1 cellular context compared by ENCODE assay signal in the genomic region with DNA sequence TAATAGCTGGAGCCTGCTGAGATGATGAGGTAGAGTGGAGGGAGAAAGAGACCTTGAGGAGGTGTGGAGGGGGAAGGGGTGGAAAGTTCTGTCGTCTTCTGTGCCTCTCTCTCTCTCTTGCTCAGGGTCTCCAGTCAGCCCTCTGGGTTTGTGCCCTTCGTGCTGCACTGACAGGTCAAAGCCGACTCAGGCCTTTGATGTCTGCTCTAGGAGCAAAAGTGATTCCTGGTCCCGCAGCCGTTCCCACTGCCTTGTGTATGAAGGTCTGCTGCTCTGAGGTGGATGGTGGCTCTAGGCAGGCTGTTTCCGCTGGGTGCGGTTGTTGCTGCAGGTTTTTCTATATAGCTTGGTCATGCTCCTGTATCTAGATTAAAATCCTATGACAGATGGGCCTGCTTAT.
TF ChIP-seq lines count a peak whose summit lies in the region.

No MANE protein-coding gene starts in this region.

TF ChIP-seq in HepG2, 621 proteins besides CTCF, POLR2A, EP300 and RAD21 (continued from another document):
- TF ChIP-seq, protein P1, sequence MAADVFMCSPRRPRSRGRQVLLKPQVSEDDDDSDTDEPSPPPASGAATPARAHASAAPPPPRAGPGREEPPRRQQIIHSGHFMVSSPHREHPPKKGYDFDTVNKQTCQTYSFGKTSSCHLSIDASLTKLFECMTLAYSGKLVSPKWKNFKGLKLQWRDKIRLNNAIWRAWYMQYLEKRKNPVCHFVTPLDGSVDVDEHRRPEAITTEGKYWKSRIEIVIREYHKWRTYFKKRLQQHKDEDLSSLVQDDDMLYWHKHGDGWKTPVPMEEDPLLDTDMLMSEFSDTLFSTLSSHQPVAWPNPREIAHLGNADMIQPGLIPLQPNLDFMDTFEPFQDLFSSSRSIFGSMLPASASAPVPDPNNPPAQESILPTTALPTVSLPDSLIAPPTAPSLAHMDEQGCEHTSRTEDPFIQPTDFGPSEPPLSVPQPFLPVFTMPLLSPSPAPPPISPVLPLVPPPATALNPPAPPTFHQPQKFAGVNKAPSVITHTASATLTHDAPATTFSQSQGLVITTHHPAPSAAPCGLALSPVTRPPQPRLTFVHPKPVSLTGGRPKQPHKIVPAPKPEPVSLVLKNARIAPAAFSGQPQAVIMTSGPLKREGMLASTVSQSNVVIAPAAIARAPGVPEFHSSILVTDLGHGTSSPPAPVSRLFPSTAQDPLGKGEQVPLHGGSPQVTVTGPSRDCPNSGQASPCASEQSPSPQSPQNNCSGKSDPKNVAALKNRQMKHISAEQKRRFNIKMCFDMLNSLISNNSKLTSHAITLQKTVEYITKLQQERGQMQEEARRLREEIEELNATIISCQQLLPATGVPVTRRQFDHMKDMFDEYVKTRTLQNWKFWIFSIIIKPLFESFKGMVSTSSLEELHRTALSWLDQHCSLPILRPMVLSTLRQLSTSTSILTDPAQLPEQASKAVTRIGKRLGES (CRISPR knock-in tag; IDR thresholded peaks at IDR 0.05; ENCODE audit: borderline replicate concordance), result no peak
- no peak for TF ChIP-seq MYNN (CRISPR knock-in tag; IDR thresholded peaks at IDR 0.05; ENCODE audit: low read depth)
- TF ChIP-seq ZSCAN31 (CRISPR knock-in tag; IDR thresholded peaks at IDR 0.05; ENCODE audit: low read depth), result no peak
- no peak for TF ChIP-seq SOX6 (IDR thresholded peaks at IDR 0.05)
- peak; percentile 51 for TF ChIP-seq SOX6 (CRISPR knock-in tag; IDR thresholded peaks at IDR 0.05)
- TF ChIP-seq ZNF652 (CRISPR knock-in tag; IDR thresholded peaks at IDR 0.05; ENCODE audit: borderline replicate concordance, low read depth), result no peak
- TF ChIP-seq BCL6 (CRISPR knock-in tag; IDR thresholded peaks at IDR 0.05), result 0 out of 2 replicates have a peak, but pooled peaks have one; percentile 28
- no peak for TF ChIP-seq ZNF883 (CRISPR knock-in tag; IDR thresholded peaks at IDR 0.05; ENCODE audit: not compliant biosample characterization)
- no peak for TF ChIP-seq IRF9 (CRISPR knock-in tag; IDR thresholded peaks at IDR 0.05; ENCODE audit: borderline replicate concordance)
- peak; percentile 45; the same call in 1 of the 2 replicates for TF ChIP-seq TARDBP (CRISPR knock-in tag; IDR thresholded peaks at IDR 0.05)
- TF ChIP-seq ZFY (CRISPR knock-in tag; IDR thresholded peaks at IDR 0.05), result no peak
- TF ChIP-seq SIX4 (CRISPR knock-in tag; IDR thresholded peaks at IDR 0.05), result no peak
- TF ChIP-seq ZNF101 (CRISPR knock-in tag; IDR thresholded peaks at IDR 0.05; ENCODE audit: borderline replicate concordance, low read depth), result no peak
- no peak for TF ChIP-seq ZNF10 (CRISPR knock-in tag; IDR thresholded peaks at IDR 0.05; ENCODE audit: borderline replicate concordance, low read depth)
- peak; percentile 85 for TF ChIP-seq ZBTB38 (CRISPR knock-in tag; IDR thresholded peaks at IDR 0.05)
- no peak for TF ChIP-seq PHF8 (CRISPR knock-in tag; IDR thresholded peaks at IDR 0.05)
- TF ChIP-seq, protein P2, sequence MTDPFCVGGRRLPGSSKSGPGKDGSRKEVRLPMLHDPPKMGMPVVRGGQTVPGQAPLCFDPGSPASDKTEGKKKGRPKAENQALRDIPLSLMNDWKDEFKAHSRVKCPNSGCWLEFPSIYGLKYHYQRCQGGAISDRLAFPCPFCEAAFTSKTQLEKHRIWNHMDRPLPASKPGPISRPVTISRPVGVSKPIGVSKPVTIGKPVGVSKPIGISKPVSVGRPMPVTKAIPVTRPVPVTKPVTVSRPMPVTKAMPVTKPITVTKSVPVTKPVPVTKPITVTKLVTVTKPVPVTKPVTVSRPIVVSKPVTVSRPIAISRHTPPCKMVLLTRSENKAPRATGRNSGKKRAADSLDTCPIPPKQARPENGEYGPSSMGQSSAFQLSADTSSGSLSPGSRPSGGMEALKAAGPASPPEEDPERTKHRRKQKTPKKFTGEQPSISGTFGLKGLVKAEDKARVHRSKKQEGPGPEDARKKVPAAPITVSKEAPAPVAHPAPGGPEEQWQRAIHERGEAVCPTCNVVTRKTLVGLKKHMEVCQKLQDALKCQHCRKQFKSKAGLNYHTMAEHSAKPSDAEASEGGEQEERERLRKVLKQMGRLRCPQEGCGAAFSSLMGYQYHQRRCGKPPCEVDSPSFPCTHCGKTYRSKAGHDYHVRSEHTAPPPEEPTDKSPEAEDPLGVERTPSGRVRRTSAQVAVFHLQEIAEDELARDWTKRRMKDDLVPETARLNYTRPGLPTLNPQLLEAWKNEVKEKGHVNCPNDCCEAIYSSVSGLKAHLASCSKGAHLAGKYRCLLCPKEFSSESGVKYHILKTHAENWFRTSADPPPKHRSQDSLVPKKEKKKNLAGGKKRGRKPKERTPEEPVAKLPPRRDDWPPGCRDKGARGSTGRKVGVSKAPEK (CRISPR knock-in tag; IDR thresholded peaks at IDR 0.05; ENCODE audit: borderline replicate concordance), result no peak
- no peak for TF ChIP-seq ZSCAN30 (CRISPR knock-in tag; IDR thresholded peaks at IDR 0.05)
- no peak for TF ChIP-seq CBX2 (IDR thresholded peaks at IDR 0.05; ENCODE audit: low read depth, low read length)
- TF ChIP-seq CBX2 (CRISPR knock-in tag; IDR thresholded peaks at IDR 0.05; ENCODE audit: low read depth), result no peak
- TF ChIP-seq, protein P3, sequence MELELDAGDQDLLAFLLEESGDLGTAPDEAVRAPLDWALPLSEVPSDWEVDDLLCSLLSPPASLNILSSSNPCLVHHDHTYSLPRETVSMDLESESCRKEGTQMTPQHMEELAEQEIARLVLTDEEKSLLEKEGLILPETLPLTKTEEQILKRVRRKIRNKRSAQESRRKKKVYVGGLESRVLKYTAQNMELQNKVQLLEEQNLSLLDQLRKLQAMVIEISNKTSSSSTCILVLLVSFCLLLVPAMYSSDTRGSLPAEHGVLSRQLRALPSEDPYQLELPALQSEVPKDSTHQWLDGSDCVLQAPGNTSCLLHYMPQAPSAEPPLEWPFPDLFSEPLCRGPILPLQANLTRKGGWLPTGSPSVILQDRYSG (CRISPR knock-in tag; IDR thresholded peaks at IDR 0.05), result no peak
- TF ChIP-seq, protein P4, sequence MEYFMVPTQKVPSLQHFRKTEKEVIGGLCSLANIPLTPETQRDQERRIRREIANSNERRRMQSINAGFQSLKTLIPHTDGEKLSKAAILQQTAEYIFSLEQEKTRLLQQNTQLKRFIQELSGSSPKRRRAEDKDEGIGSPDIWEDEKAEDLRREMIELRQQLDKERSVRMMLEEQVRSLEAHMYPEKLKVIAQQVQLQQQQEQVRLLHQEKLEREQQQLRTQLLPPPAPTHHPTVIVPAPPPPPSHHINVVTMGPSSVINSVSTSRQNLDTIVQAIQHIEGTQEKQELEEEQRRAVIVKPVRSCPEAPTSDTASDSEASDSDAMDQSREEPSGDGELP (IDR thresholded peaks at IDR 0.05; ENCODE audit: borderline replicate concordance, low read depth), result no peak
- TF ChIP-seq ZBTB37 (CRISPR knock-in tag; IDR thresholded peaks at IDR 0.05), result no peak
- no peak for TF ChIP-seq RORA (CRISPR knock-in tag; IDR thresholded peaks at IDR 0.05)
- 0 out of 2 replicates have a peak, but pooled peaks have one; percentile 30 for TF ChIP-seq MED1 (CRISPR knock-in tag; IDR thresholded peaks at IDR 0.05)
- no peak for TF ChIP-seq ZNF337 (CRISPR knock-in tag; IDR thresholded peaks at IDR 0.05; ENCODE audit: borderline replicate concordance, low read depth)
- no peak for TF ChIP-seq ZBTB21 (CRISPR knock-in tag; IDR thresholded peaks at IDR 0.05)
- 0 out of 2 replicates have a peak, but pooled peaks have one; percentile 22 for TF ChIP-seq ESRRA (CRISPR knock-in tag; IDR thresholded peaks at IDR 0.05; ENCODE audit: low read depth)
- no peak for TF ChIP-seq EED (CRISPR knock-in tag; IDR thresholded peaks at IDR 0.05)
- no peak for TF ChIP-seq STAT6 (CRISPR knock-in tag; IDR thresholded peaks at IDR 0.05; ENCODE audit: borderline replicate concordance)
- TF ChIP-seq ZFP82 (CRISPR knock-in tag; IDR thresholded peaks at IDR 0.05; ENCODE audit: borderline replicate concordance), result no peak
- TF ChIP-seq ZFP36L1 (CRISPR knock-in tag; IDR thresholded peaks at IDR 0.05), result no peak
- no peak for TF ChIP-seq ZNF33B (CRISPR knock-in tag; IDR thresholded peaks at IDR 0.05)
- TF ChIP-seq MBD4 (IDR thresholded peaks at IDR 0.05; ENCODE audit: borderline replicate concordance, low read length), result no peak
- TF ChIP-seq, protein P5, sequence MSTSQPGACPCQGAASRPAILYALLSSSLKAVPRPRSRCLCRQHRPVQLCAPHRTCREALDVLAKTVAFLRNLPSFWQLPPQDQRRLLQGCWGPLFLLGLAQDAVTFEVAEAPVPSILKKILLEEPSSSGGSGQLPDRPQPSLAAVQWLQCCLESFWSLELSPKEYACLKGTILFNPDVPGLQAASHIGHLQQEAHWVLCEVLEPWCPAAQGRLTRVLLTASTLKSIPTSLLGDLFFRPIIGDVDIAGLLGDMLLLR (CRISPR knock-in tag; IDR thresholded peaks at IDR 0.05), result no peak
- no peak for TF ChIP-seq ZNF691 (CRISPR knock-in tag; IDR thresholded peaks at IDR 0.05; ENCODE audit: borderline replicate concordance, low read depth)
